Comparison of ENCODE assay signal across 8 cellular contexts in the genomic region with DNA sequence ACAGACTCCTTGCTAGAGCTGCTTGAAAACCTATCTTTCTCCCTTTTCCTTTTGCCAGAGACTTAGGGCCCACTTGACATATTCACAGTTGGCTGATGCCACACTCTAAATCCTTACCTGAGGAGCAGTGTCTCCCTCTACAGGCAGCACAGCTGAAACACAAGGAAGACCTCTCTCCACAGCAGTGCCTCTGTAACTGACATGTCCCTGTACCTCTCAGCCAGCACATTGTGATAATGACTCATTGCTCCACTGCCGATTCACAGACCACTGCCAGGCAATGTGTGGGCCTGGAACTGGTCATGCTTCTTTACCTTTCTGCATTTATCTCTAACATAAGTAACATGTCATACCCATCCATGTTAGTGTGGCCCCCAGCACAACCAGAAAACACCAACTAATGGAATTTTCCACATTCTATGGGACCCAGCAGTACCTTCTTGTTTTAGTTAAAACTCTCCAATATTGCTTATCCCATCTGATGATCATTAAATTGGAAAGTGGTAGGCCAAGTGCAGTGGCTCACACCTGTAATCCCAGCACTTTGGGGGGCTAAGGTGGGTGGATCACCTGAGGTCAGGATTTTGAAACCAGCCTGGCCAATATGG. TPM values are rescaled to one million over a fixed set of nuclear protein-coding genes. Genes with fewer than 3 reads are reported as not detected.
A peak's percentile ranks its signal among the peaks of the same experiment; 100 is the strongest.
DNase-seq lines count a peak whose midpoint lies in the region; ATAC-seq, FAIRE-seq and TF ChIP-seq lines count a peak whose summit lies in the region.

No MANE protein-coding gene starts in this region.

- intact Hi-C loops in kidney (cut with DNase I), result no loop called here

- DNase-seq in AG08395 (ENCODE audit: low spot score) (peak; percentile 77), NCI-H1048 (lab: John Stamatoyannopoulos, UW) (peak; percentile 13), SJCRH30 (peak; percentile 56 to 73), astrocyte of the spinal cord (ENCODE audit: low read depth, low spot score) (peak; percentile 69), kidney (no peak)
- DNase-seq in stimulated activated CD8-positive, alpha-beta memory T cell treated with anti-CD3 and anti-CD28 coated beads, Interleukin-12 subunit alpha, Interleukin-12 subunit beta, amount 100 ng/mL, for 24 hours (ENCODE audit: extremely low read depth), result peak; percentile 15

- H3K36me3 ChIP-seq in SJCRH30, result no peaks in the 10 kb centered on the region
- no peaks in the 10 kb centered on the region for H3K36me3 ChIP-seq in kidney (ENCODE audit: control insufficient read depth in 1 of 2, insufficient read depth in 2 of 2, low read length in 2 of 2)

- TF ChIP-seq CTCF in astrocyte of the spinal cord (IDR thresholded peaks at IDR 0.05; ENCODE audit: low read depth, low read length), result peak; percentile 82
- TF ChIP-seq CTCF in kidney (IDR thresholded peaks at IDR 0.05; ENCODE audit: borderline replicate concordance, extremely low read depth, insufficient read depth), result peak; percentile 62

- FAIRE-seq in kidney (lab: Jason Lieb, UNC), result no peak

- TF ChIP-seq POLR2A in GM18505 (IDR thresholded peaks at IDR 0.05; ENCODE audit: borderline replicate concordance, extremely low read depth, insufficient read depth, insufficient read length), result no peak

- no peaks in the 10 kb centered on the region for H3K27me3 ChIP-seq in SJCRH30

- ATAC-seq in GM18505 (IDR thresholded peaks at IDR 0.05; ENCODE audit: unreplicated experiment) (peak; percentile 91), HG02840 (IDR thresholded peaks at IDR 0.05; ENCODE audit: low FRiP score, unreplicated experiment) (peak; percentile 70)

- H3K9me3 ChIP-seq in SJCRH30 (replicated peaks) (no peaks in the 10 kb centered on the region), kidney (ENCODE audit: control insufficient read depth in 1 of 2, low read length in 2 of 2) (no peaks in the 10 kb centered on the region)

- H3K27ac ChIP-seq in SJCRH30 (no peak overlapping the region), kidney (ENCODE audit: low read depth in 2 of 2, low read length in 2 of 2) (no peak overlapping the region)

- H3K4me1 ChIP-seq in SJCRH30 (no peaks in the 10 kb centered on the region), kidney (ENCODE audit: control insufficient read depth in 1 of 2, insufficient read depth in 1 of 2, low read depth in 1 of 2, low read length in 2 of 2) (peaks cover 0 to 2% of the 10 kb centered on the region in 2 donors)

- in situ Hi-C loops in astrocyte of the spinal cord (cut with HindIII; ENCODE audit: low sequenced_read_pairs), result no loop called here

- no peak overlapping the region for H3K4me3 ChIP-seq in SJCRH30
- no peak overlapping the region for H3K4me3 ChIP-seq in astrocyte of the spinal cord (ENCODE audit: low read depth, low read length)
- H3K4me3 ChIP-seq in kidney (ENCODE audit: low read length in 2 of 2), result no peak overlapping the region

- no peak overlapping the region for H3K9ac ChIP-seq in kidney (ENCODE audit: low read length in 2 of 2)

RNA-seq across cellular contexts. Expression of gene GTF2A1, which starts 56.5 kb away (rescaled TPM):
- total RNA-seq in SJCRH30 (2014; rRNA removed; shearing (Covaris generic)), result 25.9 and 27.3 TPM in 2 replicates
- total RNA-seq in kidney, result 27.0 TPM
- 4.7 TPM for polyA plus RNA-seq in kidney (ENCODE audit: insufficient read depth, low read depth, low replicate concordance)
